1 cellular context compared by ENCODE assay signal in the genomic region with DNA sequence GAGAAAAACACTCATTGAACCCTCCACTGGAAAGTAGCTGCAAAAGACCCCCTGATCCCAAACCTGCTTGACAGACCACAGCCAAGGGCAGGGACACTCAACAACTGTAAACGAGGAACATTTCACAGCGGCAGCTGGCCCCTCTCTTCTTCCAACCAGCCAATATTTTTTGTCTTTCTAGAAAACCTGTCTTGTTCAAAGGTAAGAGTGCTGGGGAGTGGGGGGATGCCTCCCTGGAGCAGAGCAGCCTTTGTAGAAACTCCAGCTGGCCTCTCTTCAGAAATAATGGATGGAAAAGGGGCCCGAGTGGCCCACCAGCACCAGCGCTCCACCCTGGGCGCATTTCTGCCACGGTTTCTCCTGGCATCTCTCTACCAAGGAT.
TF ChIP-seq lines count a peak whose summit lies in the region.

No MANE protein-coding gene starts in this region.

TF ChIP-seq in GM12878, 131 proteins besides CTCF, POLR2A, EP300 and RAD21:
- no peak for TF ChIP-seq WRNIP1 (IDR thresholded peaks at IDR 0.05; ENCODE audit: borderline replicate concordance, low read depth, low read length)
- no peak for TF ChIP-seq KDM1A (IDR thresholded peaks at IDR 0.05; ENCODE audit: borderline replicate concordance)
- TF ChIP-seq ESRRA (IDR thresholded peaks at IDR 0.05; ENCODE audit: low read length) = no peak
- no peak for TF ChIP-seq TBL1XR1 (IDR thresholded peaks at IDR 0.05; ENCODE audit: low read depth, low read length)
- TF ChIP-seq BACH1 (IDR thresholded peaks at IDR 0.05; ENCODE audit: borderline replicate concordance) = no peak
- TF ChIP-seq, protein P1, sequence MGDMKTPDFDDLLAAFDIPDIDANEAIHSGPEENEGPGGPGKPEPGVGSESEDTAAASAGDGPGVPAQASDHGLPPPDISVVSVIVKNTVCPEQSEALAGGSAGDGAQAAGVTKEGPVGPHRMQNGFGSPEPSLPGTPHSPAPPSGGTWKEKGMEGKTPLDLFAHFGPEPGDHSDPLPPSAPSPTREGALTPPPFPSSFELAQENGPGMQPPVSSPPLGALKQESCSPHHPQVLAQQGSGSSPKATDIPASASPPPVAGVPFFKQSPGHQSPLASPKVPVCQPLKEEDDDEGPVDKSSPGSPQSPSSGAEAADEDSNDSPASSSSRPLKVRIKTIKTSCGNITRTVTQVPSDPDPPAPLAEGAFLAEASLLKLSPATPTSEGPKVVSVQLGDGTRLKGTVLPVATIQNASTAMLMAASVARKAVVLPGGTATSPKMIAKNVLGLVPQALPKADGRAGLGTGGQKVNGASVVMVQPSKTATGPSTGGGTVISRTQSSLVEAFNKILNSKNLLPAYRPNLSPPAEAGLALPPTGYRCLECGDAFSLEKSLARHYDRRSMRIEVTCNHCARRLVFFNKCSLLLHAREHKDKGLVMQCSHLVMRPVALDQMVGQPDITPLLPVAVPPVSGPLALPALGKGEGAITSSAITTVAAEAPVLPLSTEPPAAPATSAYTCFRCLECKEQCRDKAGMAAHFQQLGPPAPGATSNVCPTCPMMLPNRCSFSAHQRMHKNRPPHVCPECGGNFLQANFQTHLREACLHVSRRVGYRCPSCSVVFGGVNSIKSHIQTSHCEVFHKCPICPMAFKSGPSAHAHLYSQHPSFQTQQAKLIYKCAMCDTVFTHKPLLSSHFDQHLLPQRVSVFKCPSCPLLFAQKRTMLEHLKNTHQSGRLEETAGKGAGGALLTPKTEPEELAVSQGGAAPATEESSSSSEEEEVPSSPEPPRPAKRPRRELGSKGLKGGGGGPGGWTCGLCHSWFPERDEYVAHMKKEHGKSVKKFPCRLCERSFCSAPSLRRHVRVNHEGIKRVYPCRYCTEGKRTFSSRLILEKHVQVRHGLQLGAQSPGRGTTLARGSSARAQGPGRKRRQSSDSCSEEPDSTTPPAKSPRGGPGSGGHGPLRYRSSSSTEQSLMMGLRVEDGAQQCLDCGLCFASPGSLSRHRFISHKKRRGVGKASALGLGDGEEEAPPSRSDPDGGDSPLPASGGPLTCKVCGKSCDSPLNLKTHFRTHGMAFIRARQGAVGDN (IDR thresholded peaks at IDR 0.05) = peak; percentile 28
